1 cellular context compared by ENCODE assay signal in genomic region chr17:30346211-30346831, GRCh38.
A peak's percentile ranks its signal among the peaks of the same experiment; 100 is the strongest.
TF ChIP-seq lines count a peak whose summit lies in the region.

No MANE protein-coding gene starts in this region.

TF ChIP-seq in HepG2, 621 proteins besides CTCF, POLR2A, EP300 and RAD21 (continues in another document):
- TF ChIP-seq ARID5B (CRISPR knock-in tag; IDR thresholded peaks at IDR 0.05) (peak; percentile 48), CHCHD3 (CRISPR knock-in tag; IDR thresholded peaks at IDR 0.05) (no peak), FOXK1 (CRISPR knock-in tag; IDR thresholded peaks at IDR 0.05; ENCODE audit: borderline replicate concordance, low read depth) (0 out of 2 replicates have a peak, but pooled peaks have one; percentile 14), SKI (IDR thresholded peaks at IDR 0.05; ENCODE audit: partially characterized antibody) (peak; percentile 18), CCDC6 (CRISPR knock-in tag; IDR thresholded peaks at IDR 0.05) (no peak), HINFP (CRISPR knock-in tag; IDR thresholded peaks at IDR 0.05; ENCODE audit: low read depth) (no peak), HOMEZ (CRISPR knock-in tag; IDR thresholded peaks at IDR 0.05; ENCODE audit: low read depth) (no peak), CEBPB (IDR thresholded peaks at IDR 0.05; ENCODE audit: borderline replicate concordance, low read depth, low read length) (peak; percentile 18; the same call in 1 of the 2 replicates), SOX13 (IDR thresholded peaks at IDR 0.05) (no peak), SOX13 (CRISPR knock-in tag; conservative IDR thresholded peaks at IDR 0.05 in 1 of 2, IDR thresholded peaks at IDR 0.05 in 1 of 2) (peak in 1 of 2 experiments; percentile 72; a peak in 2 of 4 replicates), ZNF670 (CRISPR knock-in tag; IDR thresholded peaks at IDR 0.05; ENCODE audit: borderline replicate concordance) (no peak), FOXA1 (IDR thresholded peaks at IDR 0.05) (no peak), FOXA1 (CRISPR knock-in tag; IDR thresholded peaks at IDR 0.05) (peak; percentile 59), NR2F6 (IDR thresholded peaks at IDR 0.05) (peak; percentile 51; the same call in 1 of the 2 replicates), NR2F6 (CRISPR knock-in tag; IDR thresholded peaks at IDR 0.05) (peak; percentile 32; the same call in 1 of the 2 replicates), TOPORS (CRISPR knock-in tag; IDR thresholded peaks at IDR 0.05) (no peak), MLX (CRISPR knock-in tag; IDR thresholded peaks at IDR 0.05) (0 out of 2 replicates have a peak, but pooled peaks have one; percentile 6), ZNF232 (CRISPR knock-in tag; IDR thresholded peaks at IDR 0.05; ENCODE audit: borderline replicate concordance) (no peak), GLI4 (CRISPR knock-in tag; IDR thresholded peaks at IDR 0.05; ENCODE audit: borderline replicate concordance) (no peak), HHEX (CRISPR knock-in tag; IDR thresholded peaks at IDR 0.05) (0 out of 2 replicates have a peak, but pooled peaks have one; percentile 33), HDAC1 (CRISPR knock-in tag; IDR thresholded peaks at IDR 0.05) (0 out of 2 replicates have a peak, but pooled peaks have one; percentile 6), HNF4A (CRISPR knock-in tag; IDR thresholded peaks at IDR 0.05) (peak; percentile 51), FOXO1 (CRISPR knock-in tag; IDR thresholded peaks at IDR 0.05) (0 out of 2 replicates have a peak, but pooled peaks have one; percentile 42), SSRP1 (CRISPR knock-in tag; IDR thresholded peaks at IDR 0.05) (no peak), LRRFIP1 (CRISPR knock-in tag; conservative IDR thresholded peaks at IDR 0.05) (no peak), TEAD3 (CRISPR knock-in tag; optimal IDR thresholded peaks at IDR 0.05; ENCODE audit: borderline replicate concordance) (peak; percentile 30), MAFF (IDR thresholded peaks at IDR 0.05; ENCODE audit: low read depth, low read length) (no peak), CREM (IDR thresholded peaks at IDR 0.05) (peak; percentile 24; the same call in 1 of the 2 replicates), CREM (CRISPR knock-in tag; IDR thresholded peaks at IDR 0.05) (no peak), ZNF609 (CRISPR knock-in tag; IDR thresholded peaks at IDR 0.05; ENCODE audit: borderline replicate concordance) (0 out of 2 replicates have a peak, but pooled peaks have one; percentile 19), FOSL2 (CRISPR knock-in tag; IDR thresholded peaks at IDR 0.05) (0 out of 2 replicates have a peak, but pooled peaks have one; percentile 27), E2F5 (CRISPR knock-in tag; conservative IDR thresholded peaks at IDR 0.05) (no peak), ZUFSP (CRISPR knock-in tag; IDR thresholded peaks at IDR 0.05; ENCODE audit: borderline replicate concordance) (no peak), BCL6 (CRISPR knock-in tag; IDR thresholded peaks at IDR 0.05) (peak; percentile 87), RXRB (CRISPR knock-in tag; IDR thresholded peaks at IDR 0.05; ENCODE audit: borderline replicate concordance) (peak; percentile 75), ZNF772 (CRISPR knock-in tag; IDR thresholded peaks at IDR 0.05) (peak; percentile 8; the same call in 1 of the 2 replicates), ZNF317 (CRISPR knock-in tag; IDR thresholded peaks at IDR 0.05) (peak; percentile 7; the same call in 1 of the 2 replicates), BRCA1 (CRISPR knock-in tag; IDR thresholded peaks at IDR 0.05) (no peak), TRIM24 (CRISPR knock-in tag; IDR thresholded peaks at IDR 0.05) (no peak), FOXA3 (CRISPR knock-in tag; IDR thresholded peaks at IDR 0.05) (peak; percentile 69), CEBPG (CRISPR knock-in tag; IDR thresholded peaks at IDR 0.05) (0 out of 2 replicates have a peak, but pooled peaks have one; percentile 15)
